In the genomic region with DNA sequence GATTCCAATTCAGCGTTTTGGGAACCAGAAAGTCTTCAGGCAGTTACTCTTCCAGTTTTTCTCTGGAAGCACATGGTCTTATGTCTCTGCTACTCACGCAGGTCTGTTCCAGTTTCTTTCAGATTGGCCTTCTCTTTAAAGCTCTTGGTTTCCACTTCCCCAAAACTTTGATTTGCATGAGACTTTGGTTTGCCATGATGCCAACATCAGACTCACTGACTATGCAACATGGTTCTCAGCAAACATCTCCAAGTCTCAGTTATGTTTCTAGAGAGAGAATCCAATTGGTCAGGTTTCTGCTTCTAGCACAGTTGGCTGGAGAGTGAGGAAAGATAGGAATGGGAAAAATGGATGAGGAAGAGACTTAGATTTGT, we compare ENCODE assay signal across 10 cellular contexts. TPM values are rescaled to one million over a fixed set of nuclear protein-coding genes. Genes with fewer than 3 reads are reported as not detected.
DNase-seq lines count a peak whose midpoint lies in the region; ATAC-seq, FAIRE-seq and TF ChIP-seq lines count a peak whose summit lies in the region.
"Had no signal": no experiment of that assay in that cellular context is flagged by ENCODE, and none has a peak within 500 bp of the region (broad histone marks: within the 10 kb centered on the region; RNA-seq: fewer than 3 reads in every experiment).

No MANE protein-coding gene starts in this region.

- H3K4me1 Mint-ChIP-seq in T-helper 17 cell, result peaks cover 53% of the 10 kb centered on the region

- no peak overlapping the region for H2AFZ ChIP-seq in HepG2 (ENCODE audit: low read length)

- H3K4me2 ChIP-seq in BLaER1 treated with 17β-estradiol and CSF1 and Interleukin-3, amounts not matched to agents 10 nM and 100 nM, result peak overlapping the region; percentile 6 to 93 (median 82); a peak in 21 of 22 replicates
- no peak overlapping the region for H3K4me2 ChIP-seq in HepG2 (ENCODE audit: low read depth, low read length)

- POLR2A ChIA-PET in HepG2 (lab: Yijun Ruan, JAX), result no interaction called here

- peak overlapping the region in 2 of 10 experiments; percentile 18; a peak in 2 of 20 replicates for H3K4me3 ChIP-seq in BLaER1 treated with 17β-estradiol and CSF1 and Interleukin-3, amounts not matched to agents 10 nM and 100 nM
- no peak overlapping the region for H3K4me3 ChIP-seq in HepG2 (replicated peaks in 1 of 3; ENCODE audit: insufficient read depth in 1 of 3, low read depth in 2 of 3, low read length in 3 of 3)

- H3K4me1 ChIP-seq in BLaER1 treated with 17β-estradiol and CSF1 and Interleukin-3, amounts not matched to agents 10 nM and 100 nM, result peaks cover 34 to 71% (median 40%) of the 10 kb centered on the region in 10 experiments
- H3K4me1 ChIP-seq in HepG2 (ENCODE audit: insufficient read depth, low read length), result peaks cover 25% of the 10 kb centered on the region

- H3K36me3 ChIP-seq in BLaER1 treated with 17β-estradiol and CSF1 and Interleukin-3, amounts not matched to agents 10 nM and 100 nM, result peaks cover 0 to 28% (median 18%) of the 10 kb centered on the region in 11 experiments; a peak in 13 of 22 replicates
- H3K36me3 ChIP-seq in HepG2 (replicated peaks in 1 of 2; ENCODE audit: control insufficient read depth in 1 of 2, insufficient read depth in 2 of 2, low read length in 2 of 2), result no peaks in the 10 kb centered on the region

- TF ChIP-seq EP300 in HepG2 (IDR thresholded peaks at IDR 0.05; ENCODE audit: low read depth in 2 of 2, low read length in 2 of 2), result no peak
- no peak for TF ChIP-seq EP300 in HepG2 (CRISPR knock-in tag; IDR thresholded peaks at IDR 0.05; ENCODE audit: borderline replicate concordance)

- H4K20me1 ChIP-seq in BLaER1 treated with 17β-estradiol and CSF1 and Interleukin-3, amounts not matched to agents 10 nM and 100 nM, result peaks cover 0 to 37% (median 6%) of the 10 kb centered on the region in 11 experiments; a peak in 7 of 22 replicates
- H4K20me1 ChIP-seq in HepG2 (ENCODE audit: insufficient read depth, low read length), result no peaks in the 10 kb centered on the region

- peak overlapping the region in 9 of 11 experiments; percentile 2 to 94 (median 41); a peak in 12 of 22 replicates for H3K27ac ChIP-seq in BLaER1 treated with 17β-estradiol and CSF1 and Interleukin-3, amounts not matched to agents 10 nM and 100 nM
- no peak overlapping the region for H3K27ac ChIP-seq in HepG2 (ENCODE audit: extremely low read length, insufficient read depth, low read length)

- no peak for TF ChIP-seq CTCF in HepG2 (CRISPR knock-in tag; IDR thresholded peaks at IDR 0.05)

- intact Hi-C loops in HepG2 (cut with micrococcal nuclease; ENCODE audit: unreplicated experiment), result no loop called here

- CTCF ChIA-PET in HepG2 (lab: Yijun Ruan, JAX; ENCODE audit: low intra/inter-chr PET ratio, low total read pairs), result no interaction called here

- ATAC-seq in GM18520 (IDR thresholded peaks at IDR 0.05; ENCODE audit: unreplicated experiment), result peak; percentile 23
- peak; percentile 25 for ATAC-seq in HG02885 (IDR thresholded peaks at IDR 0.05; ENCODE audit: poor library complexity, unreplicated experiment)
- ATAC-seq in T-helper 17 cell, result no peak
- ATAC-seq in HepG2, result no peak

- no peak for DNase-seq in T-helper 17 cell
- no peak for DNase-seq in stimulated activated CD4-positive, alpha-beta T cell treated with anti-CD3 and anti-CD28 coated beads, Interleukin-2, amount 100 ng/mL, for 48 hours
- DNase-seq in HepG2 (ENCODE audit: low spot score), result no peak
- no peak for DNase-seq in GM19240 (ENCODE audit: insufficient read length, low spot score)
- DNase-seq in NCI-H524 treated with DMSO at 0.1 percent for 48 hours (lab: John Stamatoyannopoulos, UW), result no peak
- DNase-seq: Calu3, T1000 had no signal

- H3K9me3 ChIP-seq in BLaER1 treated with 17β-estradiol and CSF1 and Interleukin-3, amounts not matched to agents 10 nM and 100 nM (replicated peaks in 1 of 11), result peaks cover 0 to 30% (median 15%) of the 10 kb centered on the region in 11 experiments; a peak in 11 of 22 replicates
- H3K9me3 ChIP-seq in T-helper 17 cell (ENCODE audit: control insufficient read depth, low read length, poor library complexity, severe bottlenecking) (no peaks in the 10 kb centered on the region), HepG2 (ENCODE audit: low read length) (no peaks in the 10 kb centered on the region)

- TF ChIP-seq RAD21 in HepG2 (CRISPR knock-in tag; IDR thresholded peaks at IDR 0.05), result no peak

- H3K36me3 Mint-ChIP-seq in T-helper 17 cell (ENCODE audit: low read depth), result peaks cover 5% of the 10 kb centered on the region

- no peaks in the 10 kb centered on the region for H3K27me3 ChIP-seq in BLaER1 treated with 17β-estradiol and CSF1 and Interleukin-3, amounts not matched to agents 10 nM and 100 nM
- H3K27me3 ChIP-seq in HepG2 (ENCODE audit: control insufficient read depth in 1 of 2, insufficient read depth in 2 of 2, low read length in 2 of 2), result no peaks in the 10 kb centered on the region

- WGBS in HepG2 (ENCODE audit: low lambda C conversion rate), result 84% methylated on average over 2 of the region's 2 CpGs

- H3K27me3 Mint-ChIP-seq in T-helper 17 cell, result no peaks in the 10 kb centered on the region

- peak overlapping the region; percentile 19 for H3K4me3 Mint-ChIP-seq in T-helper 17 cell

- TF ChIP-seq POLR2A in HepG2 (IDR thresholded peaks at IDR 0.05; ENCODE audit: insufficient read depth in 1 of 2, low read depth in 2 of 2, low read length in 2 of 2), result no peak

- no peak for FAIRE-seq in HepG2 (lab: Jason Lieb, UNC)

- peak overlapping the region; percentile 100 for H3K27ac Mint-ChIP-seq in T-helper 17 cell

- in situ Hi-C loops in HepG2 (cut with HindIII; ENCODE audit: extremely low pct_ligation_motif_present, low pct_unique_long_range_greater_than_20kb), result no loop called here

- peaks cover 9% of the 10 kb centered on the region for H3K79me2 ChIP-seq in HepG2 (ENCODE audit: insufficient read depth, low read length)

- no TSS peak for BruUV-seq in HepG2 (replicated peaks; lab: Mats Ljungman, UMichigan)

- H3K9ac ChIP-seq in BLaER1 treated with 17β-estradiol and CSF1 and Interleukin-3, amounts not matched to agents 10 nM and 100 nM, result peak overlapping the region in 4 of 11 experiments; percentile 6 to 60 (median 28); a peak in 2 of 22 replicates
- H3K9ac ChIP-seq in HepG2 (ENCODE audit: insufficient read depth, low read depth, low read length), result no peak overlapping the region

TF ChIP-seq in HepG2, 621 proteins besides CTCF, POLR2A, EP300 and RAD21 (continues in another document):
- TF ChIP-seq, protein P1, sequence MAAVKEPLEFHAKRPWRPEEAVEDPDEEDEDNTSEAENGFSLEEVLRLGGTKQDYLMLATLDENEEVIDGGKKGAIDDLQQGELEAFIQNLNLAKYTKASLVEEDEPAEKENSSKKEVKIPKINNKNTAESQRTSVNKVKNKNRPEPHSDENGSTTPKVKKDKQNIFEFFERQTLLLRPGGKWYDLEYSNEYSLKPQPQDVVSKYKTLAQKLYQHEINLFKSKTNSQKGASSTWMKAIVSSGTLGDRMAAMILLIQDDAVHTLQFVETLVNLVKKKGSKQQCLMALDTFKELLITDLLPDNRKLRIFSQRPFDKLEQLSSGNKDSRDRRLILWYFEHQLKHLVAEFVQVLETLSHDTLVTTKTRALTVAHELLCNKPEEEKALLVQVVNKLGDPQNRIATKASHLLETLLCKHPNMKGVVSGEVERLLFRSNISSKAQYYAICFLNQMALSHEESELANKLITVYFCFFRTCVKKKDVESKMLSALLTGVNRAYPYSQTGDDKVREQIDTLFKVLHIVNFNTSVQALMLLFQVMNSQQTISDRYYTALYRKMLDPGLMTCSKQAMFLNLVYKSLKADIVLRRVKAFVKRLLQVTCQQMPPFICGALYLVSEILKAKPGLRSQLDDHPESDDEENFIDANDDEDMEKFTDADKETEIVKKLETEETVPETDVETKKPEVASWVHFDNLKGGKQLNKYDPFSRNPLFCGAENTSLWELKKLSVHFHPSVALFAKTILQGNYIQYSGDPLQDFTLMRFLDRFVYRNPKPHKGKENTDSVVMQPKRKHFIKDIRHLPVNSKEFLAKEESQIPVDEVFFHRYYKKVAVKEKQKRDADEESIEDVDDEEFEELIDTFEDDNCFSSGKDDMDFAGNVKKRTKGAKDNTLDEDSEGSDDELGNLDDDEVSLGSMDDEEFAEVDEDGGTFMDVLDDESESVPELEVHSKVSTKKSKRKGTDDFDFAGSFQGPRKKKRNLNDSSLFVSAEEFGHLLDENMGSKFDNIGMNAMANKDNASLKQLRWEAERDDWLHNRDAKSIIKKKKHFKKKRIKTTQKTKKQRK (IDR thresholded peaks at IDR 0.05; ENCODE audit: low read length), result no peak
- TF ChIP-seq, protein P2, sequence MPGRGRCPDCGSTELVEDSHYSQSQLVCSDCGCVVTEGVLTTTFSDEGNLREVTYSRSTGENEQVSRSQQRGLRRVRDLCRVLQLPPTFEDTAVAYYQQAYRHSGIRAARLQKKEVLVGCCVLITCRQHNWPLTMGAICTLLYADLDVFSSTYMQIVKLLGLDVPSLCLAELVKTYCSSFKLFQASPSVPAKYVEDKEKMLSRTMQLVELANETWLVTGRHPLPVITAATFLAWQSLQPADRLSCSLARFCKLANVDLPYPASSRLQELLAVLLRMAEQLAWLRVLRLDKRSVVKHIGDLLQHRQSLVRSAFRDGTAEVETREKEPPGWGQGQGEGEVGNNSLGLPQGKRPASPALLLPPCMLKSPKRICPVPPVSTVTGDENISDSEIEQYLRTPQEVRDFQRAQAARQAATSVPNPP (CRISPR knock-in tag; IDR thresholded peaks at IDR 0.05), result no peak

RNA-seq across cellular contexts. Expression of gene AKAP11, which starts 3.1 kb away (rescaled TPM):
- total RNA-seq in T-helper 17 cell, result 10 to 100 TPM; 24.1 to 24.9 TPM
- 9.8 and 16.9 TPM in 2 replicates for total RNA-seq in HepG2 (2016; rRNA removed; fragmentation: Illumina TruSeq; extraction: Trizol)
- 0.88 and 1.1 TPM in 2 replicates for total RNA-seq in HepG2 (2016; cell fraction: cytosol; rRNA removed; fragmentation: Illumina TruSeq; extraction: Trizol; ENCODE audit: low read depth)
- total RNA-seq in HepG2 (2016; cell fraction: insoluble cytoplasmic fraction; rRNA removed; fragmentation: Illumina TruSeq; extraction: Trizol), result 9.0 and 15.0 TPM in 2 replicates
- 5.0 and 5.8 TPM in 2 replicates for total RNA-seq in HepG2 (2016; cell fraction: membrane; rRNA removed; fragmentation: Illumina TruSeq; extraction: Trizol)
- total RNA-seq in HepG2 (2016; cell fraction: nucleus; rRNA removed; fragmentation: Illumina TruSeq; extraction: Trizol), result 14.4 and 17.1 TPM in 2 replicates
- 6.4 and 7.2 TPM in 2 replicates for polyA plus RNA-seq in HepG2 (2011; rRNA removed)
- polyA plus RNA-seq in HepG2 (2011; cell fraction: cytosol; rRNA removed), result 2.1 and 3.8 TPM in 2 replicates
- polyA plus RNA-seq in HepG2 (2011; cell fraction: nucleus; rRNA removed), result 4.8 and 7.1 TPM in 2 replicates
- 8.5 and 9.6 TPM in 2 replicates for polyA plus RNA-seq in HepG2 (2012)
- polyA plus RNA-seq in HepG2 (2016; cell fraction: cytosol; fragmentation: Illumina TruSeq; extraction: Trizol; ENCODE audit: low read depth), result 0.32 and 0.34 TPM in 2 replicates
- 7.8 and 7.9 TPM in 2 replicates for polyA plus RNA-seq in HepG2 (2016; cell fraction: insoluble cytoplasmic fraction; fragmentation: Illumina TruSeq; extraction: Trizol; ENCODE audit: low read depth)
- polyA plus RNA-seq in HepG2 (2016; cell fraction: membrane; fragmentation: Illumina TruSeq; extraction: Trizol; ENCODE audit: low read depth), result 1.0 and 1.2 TPM in 2 replicates
- polyA plus RNA-seq in HepG2 (2016; cell fraction: nucleus; fragmentation: Illumina TruSeq; extraction: Trizol; ENCODE audit: insufficient read depth, low read depth), result 11.9 and 13.3 TPM in 2 replicates
- polyA minus RNA-seq in HepG2 (2011; rRNA and poly(A)+ RNA removed; ENCODE audit: low replicate concordance), result 6.2 and 11.4 TPM in 2 replicates
- polyA minus RNA-seq in HepG2 (2011; cell fraction: cytosol; rRNA and poly(A)+ RNA removed), result 10.1 and 13.1 TPM in 2 replicates
- 25.1 and 32.9 TPM in 2 replicates for polyA minus RNA-seq in HepG2 (2011; cell fraction: nucleus; rRNA and poly(A)+ RNA removed)

Comparison
In these comparisons a context has a peak if more than half of its experiments do, and no peak if none do; other contexts are left out.
1. ATAC-seq: peak in GM18520 (single experiment) and HG02885 (single experiment); none in T-helper 17 cell (single experiment) and HepG2 (single experiment).